ENCODE assay signal across 25 cellular contexts in genomic region chr1:110967256-110967655, GRCh38.
"Had no signal": no experiment of that assay in that cellular context is flagged by ENCODE, and none has a peak within 500 bp of the region (broad histone marks: within the 10 kb centered on the region; RNA-seq: fewer than 3 reads in every experiment).

No MANE protein-coding gene starts in this region.

- H3K27ac Mint-ChIP-seq: dendritic cell treated with granulocyte-macrophage colony-stimulating factor and Interleukin-4, amounts not matched to agents 40 ng/mL and 50 ng/mL, for 4 days; effector memory CD8-positive, alpha-beta T cell; naive B cell; nephron; progenitor cell of endocrine pancreas; stimulated activated memory B cell treated with anti-CD40 and anti-IgM and Interleukin-4, amounts not matched to agents 10 μg/mL and 1 μg/mL and 100 μg/mL, for 72 hours; stimulated activated naive CD8-positive, alpha-beta T cell treated with anti-CD3 and anti-CD28 coated beads, Interleukin-15, Interleukin-2, amounts not matched to agents 100 ng/mL and 50 ng/mL, for 24 hours had no signal

- H3K9me3 ChIP-seq: pancreas had no signal

- H3K4me3 Mint-ChIP-seq: dendritic cell treated with granulocyte-macrophage colony-stimulating factor and Interleukin-4, amounts not matched to agents 40 ng/mL and 50 ng/mL, for 4 days; effector memory CD8-positive, alpha-beta T cell; stimulated activated memory B cell treated with anti-CD40 and anti-IgM and Interleukin-4, amounts not matched to agents 10 μg/mL and 1 μg/mL and 100 μg/mL, for 72 hours; stimulated activated naive CD8-positive, alpha-beta T cell treated with anti-CD3 and anti-CD28 coated beads, Interleukin-15, Interleukin-2, amounts not matched to agents 100 ng/mL and 50 ng/mL, for 24 hours had no signal

- H3K27me3 ChIP-seq: foreskin keratinocyte had no signal

- H3K4me3 ChIP-seq: esophagus muscularis mucosa, heart left ventricle, pancreas, thoracic aorta, transverse colon had no signal

- H3K27ac ChIP-seq: epithelial cell of prostate, esophagus muscularis mucosa, foreskin keratinocyte, heart left ventricle, pancreas, thoracic aorta, transverse colon had no signal

- FAIRE-seq: colon, pancreas, small intestine had no signal

- DNase-seq: effector memory CD8-positive, alpha-beta T cell; foreskin keratinocyte; heart left ventricle; hippocampal formation; left colon; mesendoderm; naive B cell; occipital lobe; pancreas; right cardiac atrium; small intestine; stimulated activated CD4-positive, alpha-beta T cell treated with anti-CD3 and anti-CD28 coated beads, Interleukin-12 subunit alpha, Interleukin-12 subunit beta, amount 100 ng/mL, for 4 hours; stimulated activated CD4-positive, alpha-beta T cell treated with anti-CD3 and anti-CD28 coated beads, Interleukin-2, amount 100 ng/mL, for 48 hours; stimulated activated CD8-positive, alpha-beta memory T cell treated with anti-CD3 and anti-CD28 coated beads, Interleukin-4, amount 100 ng/mL, for 48 hours; substantia nigra; transverse colon had no signal

- H3K36me3 ChIP-seq: esophagus muscularis mucosa, heart left ventricle, pancreas, thoracic aorta had no signal

- ATAC-seq: effector memory CD8-positive, alpha-beta T cell; foreskin keratinocyte; heart left ventricle; left colon; pancreas; right cardiac atrium; stimulated activated memory B cell treated with anti-CD40 and anti-IgM and Interleukin-4, amounts not matched to agents 10 μg/mL and 1 μg/mL and 100 μg/mL, for 72 hours had no signal
